ENCODE assay signal across 8 cellular contexts in the genomic region with DNA sequence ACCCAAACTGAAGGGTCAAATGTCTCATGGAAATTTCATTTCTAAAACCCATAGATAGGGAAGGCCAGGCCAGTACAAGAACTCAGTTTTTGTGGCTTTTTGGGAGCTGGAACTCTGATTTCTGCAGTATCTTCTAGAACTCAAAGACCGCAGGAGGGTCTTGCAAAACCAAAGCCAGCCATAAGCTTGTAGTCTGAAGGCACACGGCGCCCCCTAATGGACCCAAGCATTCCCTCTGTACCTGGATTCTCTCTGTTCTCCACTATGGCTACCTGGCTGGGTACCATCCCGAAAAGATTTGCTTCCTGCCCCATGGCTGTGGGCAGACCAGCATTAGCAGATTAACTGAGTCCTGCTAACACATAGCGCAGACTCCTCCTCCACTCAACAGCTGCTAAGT.
DNase-seq lines count a peak whose midpoint lies in the region; ATAC-seq, FAIRE-seq and TF ChIP-seq lines count a peak whose summit lies in the region.

No MANE protein-coding gene starts in this region.

- H3K9me3 ChIP-seq in GM12878 (replicated peaks; ENCODE audit: control insufficient read depth, insufficient read depth, low read length) = no peaks in the 10 kb centered on the region
- H3K9me3 ChIP-seq in left lung = no peaks in the 10 kb centered on the region

- H3K9ac ChIP-seq in GM12878 (ENCODE audit: control insufficient read depth, insufficient read depth, low read length) = no peak overlapping the region

- H3K36me3 ChIP-seq in GM12878 (ENCODE audit: control insufficient read depth in 2 of 2, insufficient read depth in 2 of 2, low read length in 1 of 2) (no peaks in the 10 kb centered on the region), left lung (no peaks in the 10 kb centered on the region)

- no peaks in the 10 kb centered on the region for H3K4me1 ChIP-seq in GM12878 (ENCODE audit: control insufficient read depth, insufficient read depth, low read length)
- H3K4me1 ChIP-seq in left lung = no peaks in the 10 kb centered on the region

- H3K4me3 ChIP-seq in GM12878 = no peak overlapping the region
- H3K4me3 ChIP-seq in left lung = no peak overlapping the region

- in situ Hi-C loops in GM12878 (cut with MboI) = no loop called here

- TF ChIP-seq EP300 in GM12878 (IDR thresholded peaks at IDR 0.05; ENCODE audit: borderline replicate concordance in 1 of 2, control insufficient read depth in 1 of 2, low read depth in 2 of 2, low read length in 2 of 2) = no peak

- RAD21 ChIA-PET in GM12878 (lab: Charles Lee; ENCODE audit: unreplicated experiment) = interaction anchor here (0.9 to 2.5 kb wide), 4 partner anchors 167 to 1767 kb away, joined by 3 to 10 read pairs (median 3); no protein-coding TSS in a partner anchor

- intact Hi-C loops in GM12878 (cut with micrococcal nuclease; ENCODE audit: unreplicated experiment) = loop anchor here (2.0 to 10.0 kb wide), 2 partner anchors 111 to 811 kb away; no protein-coding TSS in a partner anchor
- intact Hi-C loops in left lung (cut with DNase I) = no loop called here

- 9% methylated on average over 5 of the region's 5 CpGs for WGBS in GM12878 (ENCODE audit: insufficient coverage, insufficient replicate concordance, low lambda C conversion rate, missing lambda C conversion rate)

- TF ChIP-seq POLR2A in GM12878 (IDR thresholded peaks at IDR 0.05; ENCODE audit: low read depth, low read length) = no peak

- SMC1A ChIA-PET in GM12878 (lab: Charles Lee; ENCODE audit: uncharacterized antibody, unreplicated experiment) = interaction anchor here (0.6 to 3.2 kb wide), 8 partner anchors 10 to 1767 kb away, joined by 3 to 18 read pairs (median 4); no protein-coding TSS in a partner anchor

- CTCF ChIA-PET in GM12878 (lab: Yijun Ruan, JAX) = interaction anchor here (0.8 to 8.5 kb wide), 17 partner anchors 8 to 1817 kb away, joined by 3 to 78 read pairs (median 4); no protein-coding TSS in a partner anchor

- DNase-seq in NCI-H1436 treated with DMSO at 0.1 percent for 48 hours (lab: John Stamatoyannopoulos, UW) (peak; percentile 1), GM12878 (ENCODE audit: low read depth, low spot score) (no peak), left lung (no peak), OCI-M2 (lab: John Stamatoyannopoulos, UW; ENCODE audit: unreplicated experiment) (no peak)

- TF ChIP-seq CTCF in GM12872 (IDR thresholded peaks at IDR 0.05; ENCODE audit: insufficient read depth, low read depth, low read length) = peak; percentile 58
- TF ChIP-seq CTCF in GM12878 (IDR thresholded peaks at IDR 0.05 in 2 of 3, conservative IDR thresholded peaks at IDR 0.05 in 1 of 3; ENCODE audit: control insufficient read depth in 2 of 3, extremely low read depth in 1 of 3, insufficient read depth in 1 of 3, low read depth in 3 of 3, low read length in 3 of 3) = peak; percentile 40 to 53 (median 41); a peak in 4 of 6 replicates
- no peak for TF ChIP-seq CTCF in left lung (IDR thresholded peaks at IDR 0.05)

- H3K27ac ChIP-seq in GM12878 (ENCODE audit: control insufficient read depth, insufficient read depth) = no peak overlapping the region
- no peak overlapping the region for H3K27ac ChIP-seq in left lung

- no peak for FAIRE-seq in GM12878 (lab: Jason Lieb, UNC)

- POLR2A ChIA-PET in GM12878 (lab: Charles Lee) = no interaction called here

- H3K4me2 ChIP-seq in GM12878 (ENCODE audit: control insufficient read depth, insufficient read depth) = no peak overlapping the region

- H2AFZ ChIP-seq in GM12878 (ENCODE audit: control insufficient read depth, low read depth, low read length) = no peak overlapping the region

- no peaks in the 10 kb centered on the region for H3K79me2 ChIP-seq in GM12878 (ENCODE audit: control insufficient read depth, insufficient read depth, low read length)

- H4K20me1 ChIP-seq in GM12878 (ENCODE audit: control insufficient read depth, insufficient read depth) = no peaks in the 10 kb centered on the region

- ATAC-seq in GM12878 (peak; percentile 69), left lung (peak; percentile 63), GM21529 (IDR thresholded peaks at IDR 0.05; ENCODE audit: unreplicated experiment) (no peak), HG02884 (IDR thresholded peaks at IDR 0.05; ENCODE audit: unreplicated experiment) (no peak), HG02623 (IDR thresholded peaks at IDR 0.05; ENCODE audit: unreplicated experiment) (no peak)

- peak; percentile 46 for TF ChIP-seq RAD21 in GM12878 (IDR thresholded peaks at IDR 0.05; ENCODE audit: insufficient read depth, low read depth, low read length)

- BruUV-seq in GM12878 (replicated peaks; lab: Mats Ljungman, UMichigan) = no TSS peak

- H3K27me3 ChIP-seq in GM12878 (replicated peaks in 1 of 2; ENCODE audit: control insufficient read depth in 2 of 2, insufficient read depth in 2 of 2, low read length in 1 of 2) = peaks cover 0 to 2% of the 10 kb centered on the region in 2 experiments; a peak in 1 of 4 replicates
- H3K27me3 ChIP-seq in left lung = peaks cover 0 to 8% of the 10 kb centered on the region in 2 donors

TF ChIP-seq in GM12878, 131 proteins besides CTCF, POLR2A, EP300 and RAD21:
- TF ChIP-seq NFYA (IDR thresholded peaks at IDR 0.05; ENCODE audit: borderline replicate concordance, low read depth, low read length) (no peak), SMC3 (IDR thresholded peaks at IDR 0.05; ENCODE audit: borderline replicate concordance, low read length) (peak; percentile 33; the same call in 1 of the 2 replicates)

Comparison
In these comparisons a context has a peak if more than half of its experiments do, and no peak if none do; other contexts are left out.
1. CTCF ChIP-seq: peak in GM12872 (single experiment) and GM12878 (3 of 3); none in left lung (0 of 2).
2. ATAC-seq: peak in GM12878 (single experiment) and left lung (single experiment); none in GM21529 (single experiment), HG02884 (single experiment) and HG02623 (single experiment).